9 cellular contexts compared by ENCODE assay signal in genomic region chr17:74452841-74453661, GRCh38. TPM values are rescaled to one million over a fixed set of nuclear protein-coding genes. Genes with fewer than 3 reads are reported as not detected.
DNase-seq lines count a peak whose midpoint lies in the region; ATAC-seq, FAIRE-seq and TF ChIP-seq lines count a peak whose summit lies in the region.
"Had no signal": no experiment of that assay in that cellular context is flagged by ENCODE, and none has a peak within 500 bp of the region (broad histone marks: within the 10 kb centered on the region; RNA-seq: fewer than 3 reads in every experiment).

No MANE protein-coding gene starts in this region.

- H3K4me2 ChIP-seq in A549, result peak overlapping the region; percentile 98

- H3K27ac Mint-ChIP-seq in dendritic cell treated with granulocyte-macrophage colony-stimulating factor and Interleukin-4, amounts not matched to agents 40 ng/mL and 50 ng/mL, for 4 days, result peak overlapping the region; percentile 54
- peak overlapping the region in 1 of 9 donors; percentile 48 for H3K27ac Mint-ChIP-seq in naive thymus-derived CD4-positive, alpha-beta T cell

- peaks cover 16% of the 10 kb centered on the region for H3K4me1 ChIP-seq in A549
- peaks cover 4 to 28% of the 10 kb centered on the region in 2 donors for H3K4me1 ChIP-seq in naive thymus-derived CD4-positive, alpha-beta T cell (ENCODE audit: control insufficient read depth in 2 of 2, insufficient read depth in 2 of 2, low read length in 2 of 2)

- no peak for TF ChIP-seq EP300 in A549 (IDR thresholded peaks at IDR 0.05)

- no peaks in the 10 kb centered on the region for H3K36me3 ChIP-seq in MG63
- H3K36me3 ChIP-seq in naive thymus-derived CD4-positive, alpha-beta T cell (ENCODE audit: control insufficient read depth in 2 of 3, insufficient read depth in 3 of 3, low read length in 3 of 3), result no peaks in the 10 kb centered on the region

- FAIRE-seq in A549 (lab: Jason Lieb, UNC), result no peak

- POLR2A ChIA-PET in A549 (lab: Yijun Ruan, JAX), result interaction anchor here (0.8 to 1.4 kb wide), 3 partner anchors 8 to 23 kb away, joined by 3 to 16 read pairs (median 3); no protein-coding TSS in a partner anchor
- POLR2A ChIA-PET in naive thymus-derived CD4-positive, alpha-beta T cell (lab: Charles Lee), result no interaction called here

- peaks cover 4% of the 10 kb centered on the region; the same call in 1 of the 2 replicates for H3K27me3 ChIP-seq in MG63
- H3K27me3 ChIP-seq in naive thymus-derived CD4-positive, alpha-beta T cell (ENCODE audit: control insufficient read depth in 2 of 2, insufficient read depth in 2 of 2, low read length in 2 of 2), result no peaks in the 10 kb centered on the region

- DNase-seq in A549 (ENCODE audit: low read depth in 1 of 2, low spot score in 1 of 2) (no peak), MG63 (no peak), HuH-7 (ENCODE audit: low spot score) (no peak), RPMI8226 (no peak), NCI-H187 treated with DMSO at 0.1 percent for 48 hours (lab: John Stamatoyannopoulos, UW) (no peak)
- DNase-seq in naive thymus-derived CD4-positive, alpha-beta T cell, result no peak

- no peak for TF ChIP-seq CTCF in A549 (IDR thresholded peaks at IDR 0.05)

- intact Hi-C loops in dendritic cell treated with granulocyte-macrophage colony-stimulating factor and Interleukin-4, amounts not matched to agents 40 ng/mL and 50 ng/mL, for 4 days (cut with micrococcal nuclease), result no loop called here
- intact Hi-C loops in naive thymus-derived CD4-positive, alpha-beta T cell (cut with micrococcal nuclease), result loop anchor here in 1 of 2 donors (10.0 kb wide), 1 partner anchor 148 kb away; no protein-coding TSS in a partner anchor

- CTCF ChIA-PET in A549 (lab: Yijun Ruan, JAX), result interaction anchor here (1.7 to 6.4 kb wide), 3 partner anchors 9 to 23 kb away, joined by 7 to 85 read pairs (median 21); no protein-coding TSS in a partner anchor
- CTCF ChIA-PET in naive thymus-derived CD4-positive, alpha-beta T cell (lab: Charles Lee), result interaction anchor here (0.5 to 5.6 kb wide), 3 partner anchors 37 to 84 kb away, joined by 3 to 40 read pairs (median 7); partner anchors contain the start of gene GPR142

- H3K27me3 Mint-ChIP-seq in dendritic cell treated with granulocyte-macrophage colony-stimulating factor and Interleukin-4, amounts not matched to agents 40 ng/mL and 50 ng/mL, for 4 days, result peaks cover 26% of the 10 kb centered on the region
- peaks cover 0 to 13% (median 0%) of the 10 kb centered on the region in 5 donors for H3K27me3 Mint-ChIP-seq in naive thymus-derived CD4-positive, alpha-beta T cell

- WGBS in A549 (ENCODE audit: missing lambda C conversion rate), result 68% methylated on average over 20 of the region's 22 CpGs

- H3K9me3 ChIP-seq in A549 (no peaks in the 10 kb centered on the region), MG63 (no peaks in the 10 kb centered on the region)
- no peaks in the 10 kb centered on the region for H3K9me3 ChIP-seq in naive thymus-derived CD4-positive, alpha-beta T cell (ENCODE audit: control insufficient read depth in 2 of 3, low read length in 3 of 3)

- H3K36me3 Mint-ChIP-seq in dendritic cell treated with granulocyte-macrophage colony-stimulating factor and Interleukin-4, amounts not matched to agents 40 ng/mL and 50 ng/mL, for 4 days (ENCODE audit: low read depth), result no peaks in the 10 kb centered on the region
- H3K36me3 Mint-ChIP-seq in naive thymus-derived CD4-positive, alpha-beta T cell, result no peaks in the 10 kb centered on the region

- peak overlapping the region; percentile 60 for H3K4me3 Mint-ChIP-seq in dendritic cell treated with granulocyte-macrophage colony-stimulating factor and Interleukin-4, amounts not matched to agents 40 ng/mL and 50 ng/mL, for 4 days
- peak overlapping the region in 8 of 10 donors; percentile 28 to 59 (median 44) for H3K4me3 Mint-ChIP-seq in naive thymus-derived CD4-positive, alpha-beta T cell

- no peaks in the 10 kb centered on the region for H3K9me3 Mint-ChIP-seq in dendritic cell treated with granulocyte-macrophage colony-stimulating factor and Interleukin-4, amounts not matched to agents 40 ng/mL and 50 ng/mL, for 4 days
- H3K9me3 Mint-ChIP-seq in naive thymus-derived CD4-positive, alpha-beta T cell, result no peaks in the 10 kb centered on the region

- TF ChIP-seq POLR2A in A549 (IDR thresholded peaks at IDR 0.05; ENCODE audit: low read length), result no peak

- H3K27ac ChIP-seq in A549, result peak overlapping the region; percentile 70 to 87; a peak in 4 of 6 replicates
- no peak overlapping the region for H3K27ac ChIP-seq in naive thymus-derived CD4-positive, alpha-beta T cell (ENCODE audit: low read depth, low read length)

- no peak for TF ChIP-seq RAD21 in A549 (conservative IDR thresholded peaks at IDR 0.05 in 1 of 2, IDR thresholded peaks at IDR 0.05 in 1 of 2)

- peak overlapping the region; percentile 44 for H3K4me3 ChIP-seq in A549
- H3K4me3 ChIP-seq in MG63, result peak overlapping the region; percentile 30; the same call in 1 of the 2 replicates
- no peak overlapping the region for H3K4me3 ChIP-seq in naive thymus-derived CD4-positive, alpha-beta T cell (ENCODE audit: low read length)

- ATAC-seq in A549 (no peak), HG02623 (IDR thresholded peaks at IDR 0.05; ENCODE audit: unreplicated experiment) (no peak)
- no peak for ATAC-seq in naive thymus-derived CD4-positive, alpha-beta T cell

- peaks cover 30% of the 10 kb centered on the region for H3K4me1 Mint-ChIP-seq in dendritic cell treated with granulocyte-macrophage colony-stimulating factor and Interleukin-4, amounts not matched to agents 40 ng/mL and 50 ng/mL, for 4 days (ENCODE audit: low read depth)
- peaks cover 0 to 31% (median 7%) of the 10 kb centered on the region in 7 donors for H3K4me1 Mint-ChIP-seq in naive thymus-derived CD4-positive, alpha-beta T cell

TF ChIP-seq in A549, 52 proteins besides CTCF, POLR2A, EP300 and RAD21:
- TF ChIP-seq BCL3 (IDR thresholded peaks at IDR 0.05), result no peak
- no peak for TF ChIP-seq FOXS1 (CRISPR knock-in tag; IDR thresholded peaks at IDR 0.05)
- TF ChIP-seq MAX (IDR thresholded peaks at IDR 0.05), result no peak
- no peak for TF ChIP-seq RFX5 (IDR thresholded peaks at IDR 0.05)
- no peak for TF ChIP-seq USF2 (IDR thresholded peaks at IDR 0.05)
- no peak for TF ChIP-seq RCOR1 (IDR thresholded peaks at IDR 0.05; ENCODE audit: low read depth, low read length)
- no peak for TF ChIP-seq MYC (IDR thresholded peaks at IDR 0.05; ENCODE audit: borderline replicate concordance, low read length)
- no peak for TF ChIP-seq HOXB5 (CRISPR knock-in tag; IDR thresholded peaks at IDR 0.05)

RNA-seq across cellular contexts. Expression of gene CD300A, which starts 13.4 kb away (rescaled TPM):
- not detected in 2 replicates for polyA plus RNA-seq in A549 (2011; rRNA removed)
- not detected in 2 replicates for polyA plus RNA-seq in A549 (2012; cell fraction: cytosol; rRNA removed)
- polyA plus RNA-seq in A549 (2012; cell fraction: nucleus; rRNA removed), result 0.04 TPM in 1 of 2 replicates, not detected in the other
- not detected in 3 replicates for polyA plus RNA-seq in A549 (2017; fragmentation: RNase III; extraction: RNeasy Plus Mini Kit Qiagen cat#74134 plus additional on column Dnase treatment)
- polyA minus RNA-seq in A549 (2011; rRNA and poly(A)+ RNA removed), result not detected in 2 replicates
- not detected in 2 replicates for total RNA-seq in MG63 (2014; rRNA removed; shearing (Covaris generic); ENCODE audit: low replicate concordance)
- total RNA-seq in naive thymus-derived CD4-positive, alpha-beta T cell, result 10 to 100 TPM in 2 of 5 experiments, 1 to 10 TPM in 3; 5.0 to 52.4 (median 6.8) TPM
- 1 to 10 TPM; 5.8 to 9.5 TPM for polyA plus RNA-seq in naive thymus-derived CD4-positive, alpha-beta T cell
- total RNA-seq: myocyte had no signal

RNA-seq across cellular contexts. Expression of gene GPRC5C, which starts 21.2 kb away (rescaled TPM):
- polyA plus RNA-seq in A549 (2011; rRNA removed) (36.5 and 44.2 TPM in 2 replicates), A549 (2017; fragmentation: RNase III; extraction: RNeasy Plus Mini Kit Qiagen cat#74134 plus additional on column Dnase treatment) (42.4 to 49.2 TPM (median 44.0 TPM) in 3 replicates)
- polyA plus RNA-seq in A549 (2012; cell fraction: cytosol; rRNA removed), result 49.3 and 76.1 TPM in 2 replicates
- 79.6 and 118 TPM in 2 replicates for polyA plus RNA-seq in A549 (2012; cell fraction: nucleus; rRNA removed)
- polyA minus RNA-seq in A549 (2011; rRNA and poly(A)+ RNA removed), result 47.8 and 50.9 TPM in 2 replicates
- total RNA-seq in MG63 (2014; rRNA removed; shearing (Covaris generic); ENCODE audit: low replicate concordance), result 10.4 and 18.5 TPM in 2 replicates
- total RNA-seq in naive thymus-derived CD4-positive, alpha-beta T cell, result 1 to 10 TPM in 1 of 5 experiments, under 1 TPM in 2, not detected in 2; 0.13 to 1.9 (median 0.29) TPM
- not detected for polyA plus RNA-seq in naive thymus-derived CD4-positive, alpha-beta T cell
- total RNA-seq: myocyte had no signal
